In genomic region chr7:70456729-70457128, GRCh38 we compare ENCODE assay signal across 15 cellular contexts.
A peak's percentile ranks its signal among the peaks of the same experiment; 100 is the strongest.
DNase-seq lines count a peak whose midpoint lies in the region; ATAC-seq, FAIRE-seq and TF ChIP-seq lines count a peak whose summit lies in the region.
"Had no signal": no experiment of that assay in that cellular context is flagged by ENCODE, and none has a peak within 500 bp of the region (broad histone marks: within the 10 kb centered on the region; RNA-seq: fewer than 3 reads in every experiment).

No MANE protein-coding gene starts in this region.

- H3K4me2 ChIP-seq in GM12878 (ENCODE audit: control insufficient read depth, insufficient read depth), result peak overlapping the region; percentile 38

- ATAC-seq in GM19455 (IDR thresholded peaks at IDR 0.05; ENCODE audit: unreplicated experiment), result peak; percentile 59
- ATAC-seq in HG03045 (IDR thresholded peaks at IDR 0.05; ENCODE audit: unreplicated experiment), result peak; percentile 38
- peak; percentile 49 for ATAC-seq in GM12878
- ATAC-seq in HG03520 (IDR thresholded peaks at IDR 0.05; ENCODE audit: unreplicated experiment), result no peak
- ATAC-seq: HCT116 had no signal

- peaks cover 10% of the 10 kb centered on the region for H3K4me1 ChIP-seq in GM12878 (ENCODE audit: control insufficient read depth, insufficient read depth, low read length)
- no peaks in the 10 kb centered on the region for H3K4me1 ChIP-seq in ascending aorta

- BruUV-seq in GM12878 (replicated peaks; lab: Mats Ljungman, UMichigan), result no TSS peak

- no peak for FAIRE-seq in GM12878 (lab: Jason Lieb, UNC)
- FAIRE-seq: colon, RCC 7860 had no signal

- in situ Hi-C loops in GM12878 (cut with MboI), result no loop called here

- TF ChIP-seq EP300 in GM12878 (IDR thresholded peaks at IDR 0.05; ENCODE audit: borderline replicate concordance in 1 of 2, control insufficient read depth in 1 of 2, low read depth in 2 of 2, low read length in 2 of 2), result no peak

- H2AFZ ChIP-seq in GM12878 (ENCODE audit: control insufficient read depth, low read depth, low read length), result peak overlapping the region; percentile 59

- DNase-seq in GM10248 (ENCODE audit: extremely low spot score) (peak; percentile 21), GM12878 (ENCODE audit: low read depth, low spot score) (no peak), NCI-H526 treated with DMSO at 0.1 percent for 48 hours (lab: John Stamatoyannopoulos, UW) (no peak), ascending aorta (ENCODE audit: low spot score in 2 of 2) (no peak), NCI-H2227 treated with DMSO at 0.1 percent for 48 hours (lab: John Stamatoyannopoulos, UW) (no peak)
- DNase-seq: activated effector memory CD4-positive, alpha-beta T cell treated with Interleukin-2 at 50 U/mL for 16 hours; BE2C; NCI-H2081; stimulated activated naive CD4-positive, alpha-beta T cell treated with Interleukin-2 at 50 U/mL for 16 hours had no signal

- intact Hi-C loops in GM12878 (cut with micrococcal nuclease; ENCODE audit: unreplicated experiment) (no loop called here), ascending aorta (cut with DNase I) (no loop called here)

- no peaks in the 10 kb centered on the region for H4K20me1 ChIP-seq in GM12878 (ENCODE audit: control insufficient read depth, insufficient read depth)

- no peaks in the 10 kb centered on the region for H3K27me3 ChIP-seq in GM12878 (replicated peaks in 1 of 2; ENCODE audit: control insufficient read depth in 2 of 2, insufficient read depth in 2 of 2, low read length in 1 of 2)
- no peaks in the 10 kb centered on the region for H3K27me3 ChIP-seq in ascending aorta
- H3K27me3 ChIP-seq: BE2C had no signal

- peaks cover 0 to 2% of the 10 kb centered on the region in 2 experiments; a peak in 2 of 4 replicates for H3K36me3 ChIP-seq in GM12878 (ENCODE audit: control insufficient read depth in 2 of 2, insufficient read depth in 2 of 2, low read length in 1 of 2)
- H3K36me3 ChIP-seq in ascending aorta, result no peaks in the 10 kb centered on the region
- H3K36me3 ChIP-seq: BE2C had no signal

- WGBS in GM12878 (ENCODE audit: insufficient coverage, insufficient replicate concordance, low lambda C conversion rate, missing lambda C conversion rate), result 21% methylated on average over 4 of the region's 4 CpGs

- no peak overlapping the region for H3K9ac ChIP-seq in GM12878 (ENCODE audit: control insufficient read depth, insufficient read depth, low read length)

- RAD21 ChIA-PET in GM12878 (lab: Charles Lee; ENCODE audit: unreplicated experiment), result no interaction called here

- H3K27ac ChIP-seq in GM12878 (ENCODE audit: control insufficient read depth, insufficient read depth), result no peak overlapping the region
- H3K27ac ChIP-seq in ascending aorta, result no peak overlapping the region

- H3K4me3 ChIP-seq in GM12878 (no peak overlapping the region), ascending aorta (no peak overlapping the region)

- TF ChIP-seq CTCF in GM10248 (IDR thresholded peaks at IDR 0.05; ENCODE audit: control extremely low read depth, extremely low read depth, low read depth, missing control alignments) (no peak), GM12878 (IDR thresholded peaks at IDR 0.05 in 2 of 3, conservative IDR thresholded peaks at IDR 0.05 in 1 of 3; ENCODE audit: control insufficient read depth in 2 of 3, extremely low read depth in 1 of 3, insufficient read depth in 1 of 3, low read depth in 3 of 3, low read length in 3 of 3) (no peak), ascending aorta (IDR thresholded peaks at IDR 0.05) (no peak)

- H3K79me2 ChIP-seq in GM12878 (ENCODE audit: control insufficient read depth, insufficient read depth, low read length), result no peaks in the 10 kb centered on the region

- no peak for TF ChIP-seq RAD21 in GM12878 (IDR thresholded peaks at IDR 0.05; ENCODE audit: insufficient read depth, low read depth, low read length)

- CTCF ChIA-PET in GM10248 (lab: Yijun Ruan, JAX) (interaction anchor here (1.1 to 1.3 kb wide), 2 partner anchors 20 to 29 kb away, joined by 3 to 4 read pairs; no protein-coding TSS in a partner anchor), GM12878 (lab: Yijun Ruan, JAX) (no interaction called here)

- TF ChIP-seq POLR2A in GM12878 (IDR thresholded peaks at IDR 0.05; ENCODE audit: low read depth, low read length), result no peak

- POLR2A ChIA-PET in GM10248 (lab: Yijun Ruan, JAX), result no interaction called here
- POLR2A ChIA-PET in GM12878 (lab: Charles Lee), result no interaction called here

- H3K9me3 ChIP-seq in GM12878 (replicated peaks; ENCODE audit: control insufficient read depth, insufficient read depth, low read length) (no peaks in the 10 kb centered on the region), ascending aorta (no peaks in the 10 kb centered on the region)
- H3K9me3 ChIP-seq: BE2C had no signal

- SMC1A ChIA-PET in GM12878 (lab: Charles Lee; ENCODE audit: uncharacterized antibody, unreplicated experiment), result interaction anchor here (0.9 kb wide), 1 partner anchor 11 kb away, joined by 3 read pairs; no protein-coding TSS in a partner anchor

TF ChIP-seq in GM12878, 131 proteins besides CTCF, POLR2A, EP300 and RAD21:
- TF ChIP-seq TCF3 (IDR thresholded peaks at IDR 0.05; ENCODE audit: borderline replicate concordance, insufficient read depth, low read depth, low read length), result 0 out of 2 replicates have a peak, but pooled peaks have one; percentile 10
- no peak for TF ChIP-seq SPI1 (IDR thresholded peaks at IDR 0.05; ENCODE audit: borderline replicate concordance, insufficient read depth, low read depth, low read length)
